16 cellular contexts compared by ENCODE assay signal in the genomic region with DNA sequence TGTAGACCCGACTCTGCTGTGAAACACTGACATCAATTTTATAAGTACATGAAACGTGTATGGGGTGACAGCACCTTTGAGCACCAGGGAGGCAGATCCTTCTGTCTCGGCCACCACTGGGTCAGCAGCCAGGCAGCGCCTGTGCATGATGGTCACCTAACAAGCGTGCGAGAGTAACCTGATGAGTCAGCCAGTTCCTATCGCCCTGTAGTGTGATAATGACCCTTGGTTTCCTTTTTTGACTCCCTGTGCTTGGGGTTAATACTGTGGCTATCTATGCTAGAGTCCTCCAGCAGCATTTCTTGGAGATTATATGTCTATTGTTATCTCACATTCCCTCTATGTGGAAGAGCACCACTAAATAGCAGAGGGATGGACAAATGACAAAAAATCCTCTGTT.
"Had no signal": no experiment of that assay in that cellular context is flagged by ENCODE, and none has a peak within 500 bp of the region (broad histone marks: within the 10 kb centered on the region; RNA-seq: fewer than 3 reads in every experiment).

No MANE protein-coding gene starts in this region.

- H3K27me3 ChIP-seq: heart right ventricle, neutrophil, transverse colon had no signal

- ATAC-seq: activated CD4-positive, CD25-positive, alpha-beta regulatory T cell treated with anti-CD3 and anti-CD28 coated beads, Interleukin-2, amount 50 U/mL, for 24 hours; left colon; mucosa of descending colon; naive thymus-derived CD8-positive, alpha-beta T cell had no signal

- H3K27ac ChIP-seq: epithelial cell of prostate, heart right ventricle, neutrophil, transverse colon had no signal

- H3K4me3 ChIP-seq: heart right ventricle, mucosa of descending colon, transverse colon had no signal

- H3K9me3 ChIP-seq: heart right ventricle, mucosa of descending colon, neutrophil, transverse colon had no signal

- DNase-seq: activated naive CD4-positive, alpha-beta T cell treated with Interleukin-2 at 50 U/mL for 16 hours; activated T-cell treated with anti-CD3 and anti-CD28 coated beads for 4 hours; anterior cingulate cortex; cerebellar nuclear complex; heart right ventricle; left colon; mucosa of descending colon; naive thymus-derived CD8-positive, alpha-beta T cell; stimulated activated CD4-positive, alpha-beta T cell treated with anti-CD3 and anti-CD28 coated beads, Interleukin-15, amount 100 ng/mL, for 24 hours; stimulated activated CD4-positive, alpha-beta T cell treated with anti-CD3 and anti-CD28 coated beads, Interleukin-4, amount 100 ng/mL, for 1 hour; stimulated activated naive CD4-positive, alpha-beta T cell; SW 1271; transverse colon had no signal

- H3K36me3 ChIP-seq: heart right ventricle, neutrophil, transverse colon had no signal
